ENCODE assay signal across 1 cellular context in genomic region chr1:183636334-183636682, GRCh38.
A peak's percentile ranks its signal among the peaks of the same experiment; 100 is the strongest.
TF ChIP-seq lines count a peak whose summit lies in the region.

No MANE protein-coding gene starts in this region.

TF ChIP-seq in HEK293, 187 proteins besides CTCF, POLR2A, EP300 and RAD21 (continued from another document):
- TF ChIP-seq ZNF324 (tag by site-specific recombination; IDR thresholded peaks at IDR 0.05) (no peak), ZFP41 (tag by site-specific recombination; IDR thresholded peaks at IDR 0.05; ENCODE audit: borderline replicate concordance) (no peak), ZBTB1 (tag by site-specific recombination; IDR thresholded peaks at IDR 0.05) (no peak), ZIC2 (tag by site-specific recombination; IDR thresholded peaks at IDR 0.05) (no peak; the same call in 1 of the 2 replicates), ZNF280D (tag by site-specific recombination; IDR thresholded peaks at IDR 0.05) (no peak), ZBTB17 (tag by site-specific recombination; IDR thresholded peaks at IDR 0.05) (0 out of 2 replicates have a peak, but pooled peaks have one; percentile 47), ZBTB20 (tag by site-specific recombination; IDR thresholded peaks at IDR 0.05) (peak; percentile 65), ZFP3 (tag by site-specific recombination; IDR thresholded peaks at IDR 0.05; ENCODE audit: low read depth) (no peak), PRDM4 (tag by site-specific recombination; IDR thresholded peaks at IDR 0.05) (no peak), GLIS1 (tag by site-specific recombination; IDR thresholded peaks at IDR 0.05) (no peak), ZNF654 (tag by site-specific recombination; IDR thresholded peaks at IDR 0.05; ENCODE audit: low read depth) (no peak), ZNF514 (tag by site-specific recombination; IDR thresholded peaks at IDR 0.05) (no peak), KLF16 (tag by site-specific recombination; IDR thresholded peaks at IDR 0.05) (no peak), SP2 (tag by site-specific recombination; IDR thresholded peaks at IDR 0.05) (no peak), SETDB1 (IDR thresholded peaks at IDR 0.05; ENCODE audit: insufficient read length, low read length) (no peak), ZNF785 (tag by site-specific recombination; IDR thresholded peaks at IDR 0.05) (no peak), ZNF416 (tag by site-specific recombination; IDR thresholded peaks at IDR 0.05) (no peak), ZNF10 (tag by site-specific recombination; IDR thresholded peaks at IDR 0.05) (no peak), ZNF549 (tag by site-specific recombination; IDR thresholded peaks at IDR 0.05) (no peak), ZNF639 (tag by site-specific recombination; IDR thresholded peaks at IDR 0.05) (peak; percentile 43; the same call in 1 of the 2 replicates), EGR2 (tag by site-specific recombination; IDR thresholded peaks at IDR 0.05; ENCODE audit: low read depth) (no peak)
- TF ChIP-seq, protein P1, sequence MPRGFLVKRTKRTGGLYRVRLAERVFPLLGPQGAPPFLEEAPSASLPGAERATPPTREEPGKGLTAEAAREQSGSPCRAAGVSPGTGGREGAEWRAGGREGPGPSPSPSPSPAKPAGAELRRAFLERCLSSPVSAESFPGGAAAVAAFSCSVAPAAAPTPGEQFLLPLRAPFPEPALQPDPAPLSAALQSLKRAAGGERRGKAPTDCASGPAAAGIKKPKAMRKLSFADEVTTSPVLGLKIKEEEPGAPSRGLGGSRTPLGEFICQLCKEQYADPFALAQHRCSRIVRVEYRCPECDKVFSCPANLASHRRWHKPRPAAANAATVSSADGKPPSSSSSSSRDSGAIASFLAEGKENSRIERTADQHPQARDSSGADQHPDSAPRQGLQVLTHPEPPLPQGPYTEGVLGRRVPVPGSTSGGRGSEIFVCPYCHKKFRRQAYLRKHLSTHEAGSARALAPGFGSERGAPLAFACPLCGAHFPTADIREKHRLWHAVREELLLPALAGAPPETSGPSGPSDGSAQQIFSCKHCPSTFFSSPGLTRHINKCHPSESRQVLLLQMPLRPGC (tag by site-specific recombination; IDR thresholded peaks at IDR 0.05), result 0 out of 2 replicates have a peak, but pooled peaks have one; percentile 31
